18 cellular contexts compared by ENCODE assay signal in the genomic region with DNA sequence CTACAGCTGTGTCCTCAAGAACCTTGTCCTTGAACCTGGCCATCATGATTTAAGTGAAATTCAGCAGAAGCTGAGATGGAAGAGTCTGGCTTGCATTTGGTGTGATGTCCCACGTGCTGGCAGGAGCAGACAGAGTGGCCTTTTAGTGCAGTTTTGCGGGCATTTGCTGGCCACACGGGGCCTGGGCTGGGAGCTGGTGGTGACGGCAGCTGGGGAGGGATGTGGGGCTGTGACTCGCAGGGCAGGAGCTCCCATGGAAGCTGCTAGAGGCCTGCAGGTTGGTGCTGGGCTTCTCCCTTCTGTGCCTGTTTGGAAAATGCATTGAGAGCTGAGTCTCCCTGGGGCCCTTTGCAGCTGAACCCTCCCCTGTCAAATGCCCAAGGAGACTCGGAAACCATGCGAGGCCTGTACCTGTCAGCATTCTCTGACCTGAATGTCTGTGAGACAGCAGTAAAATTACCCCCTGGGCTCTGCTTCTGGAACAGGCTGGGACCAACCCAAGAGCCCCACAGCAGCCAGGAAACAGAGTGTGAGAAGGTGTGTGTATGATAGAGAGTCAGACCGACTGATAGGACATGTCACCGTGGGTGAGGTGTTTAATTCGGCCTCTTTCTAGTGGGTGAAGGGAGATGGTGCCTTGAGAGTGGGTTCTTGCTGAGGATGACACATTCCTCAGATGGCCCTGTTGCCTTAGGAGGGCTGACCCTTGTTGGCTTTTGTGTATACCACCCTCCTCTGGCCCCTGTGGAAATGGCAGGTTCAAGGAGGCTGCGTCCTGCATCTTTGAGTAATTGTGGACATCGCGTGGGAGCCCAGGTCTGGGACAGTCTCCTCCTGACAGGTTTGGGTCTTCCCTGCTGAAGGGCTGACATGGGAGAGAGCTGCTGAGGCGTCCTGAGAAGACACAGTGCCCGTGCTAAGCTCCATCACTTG.
A peak's percentile ranks its signal among the peaks of the same experiment; 100 is the strongest.
DNase-seq lines count a peak whose midpoint lies in the region; ATAC-seq and TF ChIP-seq lines count a peak whose summit lies in the region.
"Had no signal": no experiment of that assay in that cellular context is flagged by ENCODE, and none has a peak within 500 bp of the region (broad histone marks: within the 10 kb centered on the region; RNA-seq: fewer than 3 reads in every experiment).

No MANE protein-coding gene starts in this region.

- H3K4me3 ChIP-seq in left ventricle myocardium inferior, result no peak overlapping the region
- H3K4me3 ChIP-seq: heart left ventricle, MG63, mucosa of descending colon had no signal

- no peaks in the 10 kb centered on the region for H3K36me3 ChIP-seq in left ventricle myocardium inferior
- H3K36me3 ChIP-seq: MG63 had no signal

- TF ChIP-seq CTCF in RWPE1 (conservative IDR thresholded peaks at IDR 0.05; ENCODE audit: low read depth) (no peak), left ventricle myocardium inferior (IDR thresholded peaks at IDR 0.05; ENCODE audit: borderline replicate concordance) (peak; percentile 15)

- no peaks in the 10 kb centered on the region for H3K27me3 ChIP-seq in left ventricle myocardium inferior (ENCODE audit: low read depth)
- H3K27me3 ChIP-seq: heart left ventricle, MG63 had no signal

- POLR2A ChIA-PET in RWPE1 (lab: Yijun Ruan, JAX; ENCODE audit: low non-redundant PET), result no interaction called here
- POLR2A ChIA-PET in T-cell (lab: Charles Lee), result no interaction called here

- DNase-seq in activated T-cell treated with anti-CD3 and anti-CD28 coated beads, Interleukin-2, amount 50 U/mL, for 24 hours, result peak; percentile 8
- DNase-seq in activated T-cell treated with anti-CD3 and anti-CD28 coated beads, Interleukin-2, amount 50 U/mL, for 48 hours, result no peak
- DNase-seq in RWPE1 (ENCODE audit: low spot score) (no peak), left ventricle myocardium inferior (no peak), T-cell (no peak)
- no peak for DNase-seq in stimulated activated effector memory CD8-positive, alpha-beta T cell treated with anti-CD3 and anti-CD28 coated beads, Interleukin-12 subunit alpha, Interleukin-12 subunit beta, amount 100 ng/mL, for 72 hours (ENCODE audit: low spot score in 2 of 2)
- DNase-seq: EL; GOT3; heart left ventricle; MG63; mucosa of descending colon; NCI-H345; stimulated activated CD4-positive, alpha-beta T cell treated with anti-CD3 and anti-CD28 coated beads, Interleukin-12 subunit alpha, Interleukin-12 subunit beta, amount 100 ng/mL, for 4 hours; stimulated activated CD8-positive, alpha-beta memory T cell treated with anti-CD3 and anti-CD28 coated beads, Interleukin-4, amount 100 ng/mL, for 48 hours had no signal

- CTCF ChIA-PET in RWPE1 (lab: Yijun Ruan, JAX) (interaction anchor here (0.6 to 0.8 kb wide), 2 partner anchors 159 to 207 kb away, joined by 3 to 4 read pairs; no protein-coding TSS in a partner anchor), T-cell (lab: Charles Lee) (interaction anchor here (0.7 to 1.3 kb wide), 2 partner anchors 39 to 158 kb away, joined by 3 read pairs; no protein-coding TSS in a partner anchor)

- no peak for ATAC-seq in stimulated activated effector memory CD8-positive, alpha-beta T cell treated with anti-CD3 and anti-CD28 coated beads, Interleukin-12 subunit alpha, Interleukin-12 subunit beta, amount 100 ng/mL, for 72 hours
- ATAC-seq in T-cell (replicated peaks in 1 of 4) (no peak), GM19397 (IDR thresholded peaks at IDR 0.05; ENCODE audit: unreplicated experiment) (no peak), HG02588 (IDR thresholded peaks at IDR 0.05; ENCODE audit: unreplicated experiment) (no peak)
- ATAC-seq: activated CD4-positive, CD25-positive, alpha-beta regulatory T cell treated with anti-CD3 and anti-CD28 coated beads, Interleukin-2, amount 50 U/mL, for 24 hours; mucosa of descending colon had no signal

- no peaks in the 10 kb centered on the region for H3K9me3 ChIP-seq in left ventricle myocardium inferior (replicated peaks)
- H3K9me3 ChIP-seq: heart left ventricle, MG63, mucosa of descending colon had no signal

- H3K4me1 ChIP-seq in left ventricle myocardium inferior, result peaks cover 58% of the 10 kb centered on the region

- peaks cover 54% of the 10 kb centered on the region for H3K36me3 Mint-ChIP-seq in activated T-cell treated with anti-CD3 and anti-CD28 coated beads, Interleukin-2, amount 50 U/mL, for 24 hours (ENCODE audit: low read depth)
- H3K36me3 Mint-ChIP-seq in stimulated activated effector memory CD8-positive, alpha-beta T cell treated with anti-CD3 and anti-CD28 coated beads, Interleukin-12 subunit alpha, Interleukin-12 subunit beta, amount 100 ng/mL, for 72 hours, result peaks cover 28% of the 10 kb centered on the region
- H3K36me3 Mint-ChIP-seq in T-cell, result peaks cover 37% of the 10 kb centered on the region

- H3K4me3 Mint-ChIP-seq in activated T-cell treated with anti-CD3 and anti-CD28 coated beads, Interleukin-2, amount 50 U/mL, for 24 hours, result no peak overlapping the region
- no peak overlapping the region for H3K4me3 Mint-ChIP-seq in stimulated activated effector memory CD8-positive, alpha-beta T cell treated with anti-CD3 and anti-CD28 coated beads, Interleukin-12 subunit alpha, Interleukin-12 subunit beta, amount 100 ng/mL, for 72 hours
- no peak overlapping the region for H3K4me3 Mint-ChIP-seq in T-cell
- H3K4me3 Mint-ChIP-seq: dendritic cell treated with granulocyte-macrophage colony-stimulating factor and Interleukin-4, amounts not matched to agents 40 ng/mL and 50 ng/mL, for 4 days had no signal

- H3K27ac Mint-ChIP-seq in activated T-cell treated with anti-CD3 and anti-CD28 coated beads, Interleukin-2, amount 50 U/mL, for 24 hours, result no peak overlapping the region
- H3K27ac Mint-ChIP-seq in stimulated activated effector memory CD8-positive, alpha-beta T cell treated with anti-CD3 and anti-CD28 coated beads, Interleukin-12 subunit alpha, Interleukin-12 subunit beta, amount 100 ng/mL, for 72 hours, result peak overlapping the region; percentile 27
- H3K27ac Mint-ChIP-seq in T-cell, result no peak overlapping the region
- H3K27ac Mint-ChIP-seq: dendritic cell treated with granulocyte-macrophage colony-stimulating factor and Interleukin-4, amounts not matched to agents 40 ng/mL and 50 ng/mL, for 4 days had no signal

- H3K9me3 Mint-ChIP-seq in activated T-cell treated with anti-CD3 and anti-CD28 coated beads, Interleukin-2, amount 50 U/mL, for 24 hours, result no peaks in the 10 kb centered on the region
- no peaks in the 10 kb centered on the region for H3K9me3 Mint-ChIP-seq in stimulated activated effector memory CD8-positive, alpha-beta T cell treated with anti-CD3 and anti-CD28 coated beads, Interleukin-12 subunit alpha, Interleukin-12 subunit beta, amount 100 ng/mL, for 72 hours
- no peaks in the 10 kb centered on the region for H3K9me3 Mint-ChIP-seq in T-cell
- H3K9me3 Mint-ChIP-seq: dendritic cell treated with granulocyte-macrophage colony-stimulating factor and Interleukin-4, amounts not matched to agents 40 ng/mL and 50 ng/mL, for 4 days had no signal

- intact Hi-C loops in left ventricle myocardium inferior (cut with micrococcal nuclease), result no loop called here

- H3K27ac ChIP-seq in RWPE1 (peak overlapping the region; percentile 78), left ventricle myocardium inferior (replicated peaks) (no peak overlapping the region)

- no peaks in the 10 kb centered on the region for H3K27me3 Mint-ChIP-seq in activated T-cell treated with anti-CD3 and anti-CD28 coated beads, Interleukin-2, amount 50 U/mL, for 24 hours
- no peaks in the 10 kb centered on the region for H3K27me3 Mint-ChIP-seq in T-cell
- H3K27me3 Mint-ChIP-seq: dendritic cell treated with granulocyte-macrophage colony-stimulating factor and Interleukin-4, amounts not matched to agents 40 ng/mL and 50 ng/mL, for 4 days had no signal

- H3K4me1 Mint-ChIP-seq in activated T-cell treated with anti-CD3 and anti-CD28 coated beads, Interleukin-2, amount 50 U/mL, for 24 hours (ENCODE audit: low read depth), result peaks cover 23% of the 10 kb centered on the region
- peaks cover 32% of the 10 kb centered on the region for H3K4me1 Mint-ChIP-seq in stimulated activated effector memory CD8-positive, alpha-beta T cell treated with anti-CD3 and anti-CD28 coated beads, Interleukin-12 subunit alpha, Interleukin-12 subunit beta, amount 100 ng/mL, for 72 hours
- peaks cover 22 to 60% (median 28%) of the 10 kb centered on the region in 3 donors for H3K4me1 Mint-ChIP-seq in T-cell
